ENCODE assay signal across 1 cellular context in genomic region chr19:46076951-46077814, GRCh38.
TF ChIP-seq lines count a peak whose summit lies in the region.

No MANE protein-coding gene starts in this region.

TF ChIP-seq in HEK293, 187 proteins besides CTCF, POLR2A, EP300 and RAD21 (continued from another document):
- TF ChIP-seq ZBTB44 (tag by site-specific recombination; IDR thresholded peaks at IDR 0.05) (0 out of 2 replicates have a peak, but pooled peaks have one; percentile 42), ZNF48 (tag by site-specific recombination; IDR thresholded peaks at IDR 0.05) (no peak), ZNF629 (tag by site-specific recombination; IDR thresholded peaks at IDR 0.05) (peak; percentile 26; the same call in 1 of the 2 replicates), SCRT2 (tag by site-specific recombination; IDR thresholded peaks at IDR 0.05) (peak; percentile 63), ZNF302 (tag by site-specific recombination; IDR thresholded peaks at IDR 0.05; ENCODE audit: low read depth) (no peak), ZEB2 (tag by site-specific recombination; IDR thresholded peaks at IDR 0.05) (peak; percentile 76), ZXDB (tag by site-specific recombination; IDR thresholded peaks at IDR 0.05) (peak; percentile 96), ZNF114 (tag by site-specific recombination; IDR thresholded peaks at IDR 0.05) (no peak), BCL11A (tag by site-specific recombination; IDR thresholded peaks at IDR 0.05; ENCODE audit: low read depth) (no peak), ZBTB17 (tag by site-specific recombination; IDR thresholded peaks at IDR 0.05) (peak; percentile 66)
